1 cellular context compared by ENCODE assay signal in the genomic region with DNA sequence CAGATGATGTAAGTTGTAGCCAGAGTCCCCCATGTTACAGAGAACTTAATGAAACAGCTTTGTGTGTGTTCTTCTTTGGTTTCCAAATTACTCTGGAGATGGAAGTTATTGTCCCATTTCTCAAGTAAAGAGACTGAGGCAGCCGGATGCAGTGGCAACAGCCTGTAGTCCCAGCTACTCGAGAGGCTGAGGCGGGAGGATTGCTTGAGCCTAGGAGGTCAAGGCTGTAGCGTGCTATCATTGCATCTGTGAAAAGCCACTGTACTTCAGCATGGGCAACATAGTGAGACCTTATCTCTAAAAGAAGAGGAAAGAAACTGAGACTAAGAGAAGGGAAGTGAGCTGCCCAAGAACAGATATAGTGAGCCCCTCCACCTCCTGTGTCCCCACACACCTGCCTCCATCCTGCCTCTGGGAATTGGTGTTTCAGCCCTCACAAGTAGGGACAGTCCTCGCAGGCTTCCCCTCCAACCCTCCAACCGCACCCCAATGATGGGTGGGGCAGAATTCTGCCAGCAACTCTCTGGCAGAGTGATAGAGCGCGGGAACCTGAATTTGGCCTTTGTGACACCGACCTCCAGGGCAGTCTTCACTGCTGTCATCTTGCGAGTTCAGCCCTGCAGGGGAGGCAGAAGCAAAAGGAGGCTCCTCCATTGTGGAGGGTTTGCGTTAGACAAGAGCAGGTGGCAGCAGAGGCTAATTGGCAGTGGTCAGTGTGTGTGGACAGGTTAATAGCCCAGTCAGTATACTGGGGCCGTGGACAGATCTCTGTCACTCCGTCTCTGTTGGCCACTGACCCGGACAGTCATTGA.
A peak's percentile ranks its signal among the peaks of the same experiment; 100 is the strongest.
TF ChIP-seq lines count a peak whose summit lies in the region.

No MANE protein-coding gene starts in this region.

TF ChIP-seq in HepG2, 621 proteins besides CTCF, POLR2A, EP300 and RAD21 (continued from another document and continues in another):
- TF ChIP-seq TMF1 (CRISPR knock-in tag; IDR thresholded peaks at IDR 0.05; ENCODE audit: low read depth) (0 out of 2 replicates have a peak, but pooled peaks have one; percentile 63), IKZF1 (IDR thresholded peaks at IDR 0.05) (no peak), ZBTB34 (CRISPR knock-in tag; IDR thresholded peaks at IDR 0.05) (no peak), ZNF274 (CRISPR knock-in tag; IDR thresholded peaks at IDR 0.05) (no peak), ZNF792 (CRISPR knock-in tag; IDR thresholded peaks at IDR 0.05) (no peak), YEATS4 (CRISPR knock-in tag; IDR thresholded peaks at IDR 0.05; ENCODE audit: borderline replicate concordance) (no peak), ZNF609 (CRISPR knock-in tag; IDR thresholded peaks at IDR 0.05; ENCODE audit: borderline replicate concordance) (no peak), SAFB2 (CRISPR knock-in tag; IDR thresholded peaks at IDR 0.05; ENCODE audit: borderline replicate concordance, low read depth) (0 out of 2 replicates have a peak, but pooled peaks have one; percentile 3), SIX1 (CRISPR knock-in tag; IDR thresholded peaks at IDR 0.05; ENCODE audit: borderline replicate concordance) (no peak), REPIN1 (CRISPR knock-in tag; IDR thresholded peaks at IDR 0.05; ENCODE audit: borderline replicate concordance, low read depth) (0 out of 2 replicates have a peak, but pooled peaks have one; percentile 12), ZNF282 (IDR thresholded peaks at IDR 0.05; ENCODE audit: partially characterized antibody) (no peak), ZSCAN22 (CRISPR knock-in tag; IDR thresholded peaks at IDR 0.05) (no peak), RCOR2 (CRISPR knock-in tag; IDR thresholded peaks at IDR 0.05) (no peak), KLF15 (CRISPR knock-in tag; IDR thresholded peaks at IDR 0.05; ENCODE audit: borderline replicate concordance) (no peak), MED8 (CRISPR knock-in tag; IDR thresholded peaks at IDR 0.05; ENCODE audit: insufficient replicate concordance) (peak; percentile 16), YY1 (IDR thresholded peaks at IDR 0.05; ENCODE audit: insufficient read depth, insufficient replicate concordance, low read depth, low read length) (no peak), ZFP82 (CRISPR knock-in tag; IDR thresholded peaks at IDR 0.05; ENCODE audit: borderline replicate concordance) (no peak), GABPA (IDR thresholded peaks at IDR 0.05; ENCODE audit: low read depth, low read length) (no peak), GABPA (CRISPR knock-in tag; IDR thresholded peaks at IDR 0.05; ENCODE audit: low read depth) (peak; percentile 0; the same call in 1 of the 2 replicates), RFX1 (IDR thresholded peaks at IDR 0.05) (no peak), ELF4 (CRISPR knock-in tag; IDR thresholded peaks at IDR 0.05; ENCODE audit: borderline replicate concordance) (no peak), ZMYM3 (CRISPR knock-in tag; IDR thresholded peaks at IDR 0.05) (peak; percentile 24; the same call in 1 of the 2 replicates), U2AF1 (optimal IDR thresholded peaks at IDR 0.05; ENCODE audit: low read depth, low read length) (no peak)
- TF ChIP-seq, protein P1, sequence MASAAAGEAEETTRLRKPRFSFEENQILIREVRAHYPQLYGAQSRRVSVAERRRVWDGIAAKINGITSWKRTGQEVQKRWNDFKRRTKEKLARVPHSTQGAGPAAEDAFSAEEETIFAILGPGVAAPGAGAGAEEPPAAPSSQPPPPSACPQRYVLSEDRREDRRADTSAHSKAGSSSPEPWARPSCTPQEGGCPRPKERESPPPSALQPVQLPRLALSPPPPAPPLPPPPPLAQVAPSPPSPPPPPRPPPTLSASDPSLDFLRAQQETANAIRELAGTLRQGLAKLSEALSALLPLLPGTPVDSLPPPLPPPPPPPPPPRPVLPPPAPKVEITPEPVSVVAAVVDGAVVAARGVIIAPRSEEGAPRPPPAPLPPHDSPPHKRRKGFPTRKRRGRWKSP (CRISPR knock-in tag; IDR thresholded peaks at IDR 0.05) = no peak
- TF ChIP-seq, protein P2, sequence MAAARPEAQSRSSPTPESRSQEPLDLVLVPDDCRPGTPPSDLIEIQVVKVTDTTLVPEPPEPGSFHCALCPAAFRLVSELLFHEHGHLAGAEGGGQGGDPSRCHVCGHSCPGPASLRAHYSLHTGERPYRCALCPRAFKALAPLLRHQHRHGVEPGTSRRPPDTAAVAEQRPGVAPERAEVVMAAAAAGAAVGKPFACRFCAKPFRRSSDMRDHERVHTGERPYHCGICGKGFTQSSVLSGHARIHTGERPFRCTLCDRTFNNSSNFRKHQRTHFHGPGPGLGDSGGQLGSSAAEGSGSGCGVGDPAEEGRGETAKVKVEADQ (CRISPR knock-in tag; IDR thresholded peaks at IDR 0.05; ENCODE audit: borderline replicate concordance) = no peak
- TF ChIP-seq, protein P3, sequence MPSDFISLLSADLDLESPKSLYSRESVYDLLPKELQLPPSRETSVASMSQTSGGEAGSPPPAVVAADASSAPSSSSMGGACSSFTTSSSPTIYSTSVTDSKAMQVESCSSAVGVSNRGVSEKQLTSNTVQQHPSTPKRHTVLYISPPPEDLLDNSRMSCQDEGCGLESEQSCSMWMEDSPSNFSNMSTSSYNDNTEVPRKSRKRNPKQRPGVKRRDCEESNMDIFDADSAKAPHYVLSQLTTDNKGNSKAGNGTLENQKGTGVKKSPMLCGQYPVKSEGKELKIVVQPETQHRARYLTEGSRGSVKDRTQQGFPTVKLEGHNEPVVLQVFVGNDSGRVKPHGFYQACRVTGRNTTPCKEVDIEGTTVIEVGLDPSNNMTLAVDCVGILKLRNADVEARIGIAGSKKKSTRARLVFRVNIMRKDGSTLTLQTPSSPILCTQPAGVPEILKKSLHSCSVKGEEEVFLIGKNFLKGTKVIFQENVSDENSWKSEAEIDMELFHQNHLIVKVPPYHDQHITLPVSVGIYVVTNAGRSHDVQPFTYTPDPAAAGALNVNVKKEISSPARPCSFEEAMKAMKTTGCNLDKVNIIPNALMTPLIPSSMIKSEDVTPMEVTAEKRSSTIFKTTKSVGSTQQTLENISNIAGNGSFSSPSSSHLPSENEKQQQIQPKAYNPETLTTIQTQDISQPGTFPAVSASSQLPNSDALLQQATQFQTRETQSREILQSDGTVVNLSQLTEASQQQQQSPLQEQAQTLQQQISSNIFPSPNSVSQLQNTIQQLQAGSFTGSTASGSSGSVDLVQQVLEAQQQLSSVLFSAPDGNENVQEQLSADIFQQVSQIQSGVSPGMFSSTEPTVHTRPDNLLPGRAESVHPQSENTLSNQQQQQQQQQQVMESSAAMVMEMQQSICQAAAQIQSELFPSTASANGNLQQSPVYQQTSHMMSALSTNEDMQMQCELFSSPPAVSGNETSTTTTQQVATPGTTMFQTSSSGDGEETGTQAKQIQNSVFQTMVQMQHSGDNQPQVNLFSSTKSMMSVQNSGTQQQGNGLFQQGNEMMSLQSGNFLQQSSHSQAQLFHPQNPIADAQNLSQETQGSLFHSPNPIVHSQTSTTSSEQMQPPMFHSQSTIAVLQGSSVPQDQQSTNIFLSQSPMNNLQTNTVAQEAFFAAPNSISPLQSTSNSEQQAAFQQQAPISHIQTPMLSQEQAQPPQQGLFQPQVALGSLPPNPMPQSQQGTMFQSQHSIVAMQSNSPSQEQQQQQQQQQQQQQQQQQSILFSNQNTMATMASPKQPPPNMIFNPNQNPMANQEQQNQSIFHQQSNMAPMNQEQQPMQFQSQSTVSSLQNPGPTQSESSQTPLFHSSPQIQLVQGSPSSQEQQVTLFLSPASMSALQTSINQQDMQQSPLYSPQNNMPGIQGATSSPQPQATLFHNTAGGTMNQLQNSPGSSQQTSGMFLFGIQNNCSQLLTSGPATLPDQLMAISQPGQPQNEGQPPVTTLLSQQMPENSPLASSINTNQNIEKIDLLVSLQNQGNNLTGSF (CRISPR knock-in tag; IDR thresholded peaks at IDR 0.05) = no peak
- TF ChIP-seq, protein P4, sequence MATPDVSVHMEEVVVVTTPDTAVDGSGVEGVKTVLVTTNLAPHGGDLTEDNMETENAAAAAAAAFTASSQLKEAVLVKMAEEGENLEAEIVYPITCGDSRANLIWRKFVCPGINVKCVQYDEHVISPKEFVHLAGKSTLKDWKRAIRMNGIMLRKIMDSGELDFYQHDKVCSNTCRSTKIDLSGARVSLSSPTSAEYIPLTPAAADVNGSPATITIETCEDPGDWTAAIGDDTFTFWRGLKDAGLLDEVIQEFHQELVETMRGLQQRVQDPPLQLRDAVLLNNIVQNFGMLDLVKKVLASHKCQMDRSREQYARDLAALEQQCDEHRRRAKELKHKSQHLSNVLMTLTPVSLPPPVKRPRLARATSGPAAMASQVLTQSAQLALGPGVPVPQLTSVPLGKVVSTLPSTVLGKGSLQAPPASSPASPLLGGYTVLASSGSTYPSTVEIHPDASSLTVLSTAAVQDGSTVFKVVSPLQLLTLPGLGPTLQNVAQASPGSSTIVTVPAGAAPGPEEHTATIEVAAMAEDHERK (CRISPR knock-in tag; IDR thresholded peaks at IDR 0.05; ENCODE audit: low read depth) = no peak
- TF ChIP-seq, protein P5, sequence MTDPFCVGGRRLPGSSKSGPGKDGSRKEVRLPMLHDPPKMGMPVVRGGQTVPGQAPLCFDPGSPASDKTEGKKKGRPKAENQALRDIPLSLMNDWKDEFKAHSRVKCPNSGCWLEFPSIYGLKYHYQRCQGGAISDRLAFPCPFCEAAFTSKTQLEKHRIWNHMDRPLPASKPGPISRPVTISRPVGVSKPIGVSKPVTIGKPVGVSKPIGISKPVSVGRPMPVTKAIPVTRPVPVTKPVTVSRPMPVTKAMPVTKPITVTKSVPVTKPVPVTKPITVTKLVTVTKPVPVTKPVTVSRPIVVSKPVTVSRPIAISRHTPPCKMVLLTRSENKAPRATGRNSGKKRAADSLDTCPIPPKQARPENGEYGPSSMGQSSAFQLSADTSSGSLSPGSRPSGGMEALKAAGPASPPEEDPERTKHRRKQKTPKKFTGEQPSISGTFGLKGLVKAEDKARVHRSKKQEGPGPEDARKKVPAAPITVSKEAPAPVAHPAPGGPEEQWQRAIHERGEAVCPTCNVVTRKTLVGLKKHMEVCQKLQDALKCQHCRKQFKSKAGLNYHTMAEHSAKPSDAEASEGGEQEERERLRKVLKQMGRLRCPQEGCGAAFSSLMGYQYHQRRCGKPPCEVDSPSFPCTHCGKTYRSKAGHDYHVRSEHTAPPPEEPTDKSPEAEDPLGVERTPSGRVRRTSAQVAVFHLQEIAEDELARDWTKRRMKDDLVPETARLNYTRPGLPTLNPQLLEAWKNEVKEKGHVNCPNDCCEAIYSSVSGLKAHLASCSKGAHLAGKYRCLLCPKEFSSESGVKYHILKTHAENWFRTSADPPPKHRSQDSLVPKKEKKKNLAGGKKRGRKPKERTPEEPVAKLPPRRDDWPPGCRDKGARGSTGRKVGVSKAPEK (CRISPR knock-in tag; IDR thresholded peaks at IDR 0.05; ENCODE audit: borderline replicate concordance) = no peak
- TF ChIP-seq, protein P6, sequence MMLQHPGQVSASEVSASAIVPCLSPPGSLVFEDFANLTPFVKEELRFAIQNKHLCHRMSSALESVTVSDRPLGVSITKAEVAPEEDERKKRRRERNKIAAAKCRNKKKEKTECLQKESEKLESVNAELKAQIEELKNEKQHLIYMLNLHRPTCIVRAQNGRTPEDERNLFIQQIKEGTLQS (CRISPR knock-in tag; IDR thresholded peaks at IDR 0.05) = no peak
- TF ChIP-seq, protein P7, sequence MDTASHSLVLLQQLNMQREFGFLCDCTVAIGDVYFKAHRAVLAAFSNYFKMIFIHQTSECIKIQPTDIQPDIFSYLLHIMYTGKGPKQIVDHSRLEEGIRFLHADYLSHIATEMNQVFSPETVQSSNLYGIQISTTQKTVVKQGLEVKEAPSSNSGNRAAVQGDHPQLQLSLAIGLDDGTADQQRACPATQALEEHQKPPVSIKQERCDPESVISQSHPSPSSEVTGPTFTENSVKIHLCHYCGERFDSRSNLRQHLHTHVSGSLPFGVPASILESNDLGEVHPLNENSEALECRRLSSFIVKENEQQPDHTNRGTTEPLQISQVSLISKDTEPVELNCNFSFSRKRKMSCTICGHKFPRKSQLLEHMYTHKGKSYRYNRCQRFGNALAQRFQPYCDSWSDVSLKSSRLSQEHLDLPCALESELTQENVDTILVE (CRISPR knock-in tag; IDR thresholded peaks at IDR 0.05) = no peak
